8 cellular contexts compared by ENCODE assay signal in genomic region chr6:39166189-39166917, GRCh38. TPM values are rescaled to one million over a fixed set of nuclear protein-coding genes. Genes with fewer than 3 reads are reported as not detected.
DNase-seq lines count a peak whose midpoint lies in the region; ATAC-seq, FAIRE-seq and TF ChIP-seq lines count a peak whose summit lies in the region.

No MANE protein-coding gene starts in this region.

- no peaks in the 10 kb centered on the region for H3K36me3 ChIP-seq in testis (ENCODE audit: low read depth, missing control alignments)

- no peak overlapping the region for H3K4me3 ChIP-seq in LNCaP clone FGC (ENCODE audit: low read depth, low read length)
- H3K4me3 ChIP-seq in foreskin fibroblast (ENCODE audit: low read depth in 1 of 2, low read length in 2 of 2), result no peak overlapping the region
- no peak overlapping the region for H3K4me3 ChIP-seq in testis

- no peaks in the 10 kb centered on the region for H3K9me3 Mint-ChIP-seq in activated T-helper 17 cell treated with anti-CD3 and anti-CD28 coated beads, Interleukin-2, amount 50 U/mL, for 72 hours

- DNase-seq in LNCaP clone FGC (ENCODE audit: low read depth) (no peak), RCC 7860 (ENCODE audit: low spot score) (peak; percentile 14), foreskin fibroblast (peak; percentile 20 to 73), occipital lobe (lab: John Stamatoyannopoulos, UW) (peak; percentile 33), testis (peak; percentile 84)

- H3K27me3 Mint-ChIP-seq in activated T-helper 17 cell treated with anti-CD3 and anti-CD28 coated beads, Interleukin-2, amount 50 U/mL, for 72 hours, result no peaks in the 10 kb centered on the region

- H3K27ac ChIP-seq in testis, result no peak overlapping the region

- no peaks in the 10 kb centered on the region for H3K4me1 ChIP-seq in testis

- WGBS in testis, 2 donors, result 50% methylated on average over 18 to 20 of the region's 20 CpGs

- H3K36me3 Mint-ChIP-seq in activated T-helper 17 cell treated with anti-CD3 and anti-CD28 coated beads, Interleukin-2, amount 50 U/mL, for 72 hours (ENCODE audit: low read depth), result no peaks in the 10 kb centered on the region

- no peak overlapping the region for H3K27ac Mint-ChIP-seq in activated T-helper 17 cell treated with anti-CD3 and anti-CD28 coated beads, Interleukin-2, amount 50 U/mL, for 72 hours

- peak; percentile 83 for ATAC-seq in activated T-helper 17 cell treated with anti-CD3 and anti-CD28 coated beads, Interleukin-2, amount 50 U/mL, for 72 hours (replicated peaks)
- ATAC-seq in HG03025 (IDR thresholded peaks at IDR 0.05; ENCODE audit: low FRiP score, unreplicated experiment), result no peak

- no peak for TF ChIP-seq POLR2A in testis (IDR thresholded peaks at IDR 0.05)

- no peaks in the 10 kb centered on the region for H3K9me3 ChIP-seq in testis

- intact Hi-C loops in testis (cut with DNase I; ENCODE audit: low total_unique reads), result loop anchor here (5.0 kb wide), 1 partner anchor 136 kb away; no protein-coding TSS in a partner anchor

- TF ChIP-seq CTCF in GM12872 (IDR thresholded peaks at IDR 0.05; ENCODE audit: insufficient read depth, low read depth, low read length), result peak; percentile 96
- peak; percentile 99 for TF ChIP-seq CTCF in LNCaP clone FGC (IDR thresholded peaks at IDR 0.05; ENCODE audit: control insufficient read depth, extremely low read depth, insufficient read depth)
- peak; percentile 59 for TF ChIP-seq CTCF in foreskin fibroblast (IDR thresholded peaks at IDR 0.05; ENCODE audit: low read depth, low read length)
- TF ChIP-seq CTCF in testis (IDR thresholded peaks at IDR 0.05), result peak; percentile 65 to 84 (median 75)

- FAIRE-seq in RCC 7860 (lab: Jason Lieb, UNC), result no peak

- H3K4me1 Mint-ChIP-seq in activated T-helper 17 cell treated with anti-CD3 and anti-CD28 coated beads, Interleukin-2, amount 50 U/mL, for 72 hours, result no peaks in the 10 kb centered on the region

- no peak overlapping the region for H3K4me3 Mint-ChIP-seq in activated T-helper 17 cell treated with anti-CD3 and anti-CD28 coated beads, Interleukin-2, amount 50 U/mL, for 72 hours

- H3K27me3 ChIP-seq in testis, result no peaks in the 10 kb centered on the region

RNA-seq across cellular contexts. Expression of gene SAYSD1, which starts 51.4 kb away (rescaled TPM):
- 10 to 100 TPM in 1 of 2 donors, 1 to 10 TPM in 1; 7.7 to 10.3 TPM for total RNA-seq in activated T-helper 17 cell treated with anti-CD3 and anti-CD28 coated beads, Interleukin-2, amount 50 U/mL, for 72 hours
- total RNA-seq in occipital lobe, result 31.2 TPM
- total RNA-seq in testis, result 10 to 100 TPM; 57.2 to 68.4 TPM
- 122 TPM for polyA plus RNA-seq in testis (ENCODE audit: insufficient read depth, low read depth, low replicate concordance)
